In genomic region chr6:36078159-36078558, GRCh38 we compare ENCODE assay signal across 16 cellular contexts. TPM values are rescaled to one million over a fixed set of nuclear protein-coding genes. Genes with fewer than 3 reads are reported as not detected.
DNase-seq lines count a peak whose midpoint lies in the region; ATAC-seq, FAIRE-seq and TF ChIP-seq lines count a peak whose summit lies in the region.
"Had no signal": no experiment of that assay in that cellular context is flagged by ENCODE, and none has a peak within 500 bp of the region (broad histone marks: within the 10 kb centered on the region; RNA-seq: fewer than 3 reads in every experiment).

No MANE protein-coding gene starts in this region.

- H3K36me3 ChIP-seq in HepG2 (replicated peaks in 1 of 2; ENCODE audit: control insufficient read depth in 1 of 2, insufficient read depth in 2 of 2, low read length in 2 of 2) (peaks cover 21 to 75% of the 10 kb centered on the region in 2 experiments), right lobe of liver (peaks cover 0 to 48% (median 18%) of the 10 kb centered on the region in 4 donors), endothelial cell of umbilical vein (ENCODE audit: control insufficient read depth in 2 of 2, extremely low read depth in 1 of 2, insufficient read depth in 2 of 2, low read length in 2 of 2) (peaks cover 12 to 20% of the 10 kb centered on the region in 2 experiments), neutrophil (peaks cover 89% of the 10 kb centered on the region)

- FAIRE-seq in HepG2 (lab: Jason Lieb, UNC) = no peak
- FAIRE-seq in endothelial cell of umbilical vein (lab: Jason Lieb, UNC) = no peak

- no peak for TF ChIP-seq RAD21 in HepG2 (CRISPR knock-in tag; IDR thresholded peaks at IDR 0.05)

- POLR2A ChIA-PET in HepG2 (lab: Yijun Ruan, JAX) (no interaction called here), endothelial cell of umbilical vein (lab: Charles Lee) (interaction anchor here (0.6 kb wide), 1 partner anchor 400 kb away, joined by 3 read pairs; no protein-coding TSS in a partner anchor)

- H3K27me3 ChIP-seq in HepG2 (ENCODE audit: control insufficient read depth in 1 of 2, insufficient read depth in 2 of 2, low read length in 2 of 2) = no peaks in the 10 kb centered on the region
- H3K27me3 ChIP-seq in right lobe of liver = no peaks in the 10 kb centered on the region
- H3K27me3 ChIP-seq in endothelial cell of umbilical vein (ENCODE audit: control insufficient read depth in 2 of 2, insufficient read depth in 2 of 2, low read length in 2 of 2) = no peaks in the 10 kb centered on the region
- no peaks in the 10 kb centered on the region for H3K27me3 ChIP-seq in neutrophil
- H3K27me3 ChIP-seq: BLaER1 treated with 17β-estradiol and CSF1 and Interleukin-3, amounts not matched to agents 10 nM and 100 nM had no signal

- H3K9me1 ChIP-seq in endothelial cell of umbilical vein (replicated peaks; ENCODE audit: control insufficient read depth, extremely low read depth, insufficient read depth, low read length) = no peaks in the 10 kb centered on the region

- H3K4me1 ChIP-seq in HepG2 (ENCODE audit: insufficient read depth, low read length) (peaks cover 14% of the 10 kb centered on the region), right lobe of liver (peaks cover 0 to 12% (median 3%) of the 10 kb centered on the region in 4 donors), endothelial cell of umbilical vein (ENCODE audit: control insufficient read depth, extremely low read depth, insufficient read depth, low read length) (no peaks in the 10 kb centered on the region), neutrophil (ENCODE audit: control insufficient read depth in 1 of 2, insufficient read depth in 1 of 2, low read depth in 1 of 2, low read length in 1 of 2) (peaks cover 0 to under 1% of the 10 kb centered on the region in 2 experiments)

- dilution Hi-C loops in endothelial cell of umbilical vein (cut with MboI; ENCODE audit: extremely low pct_ligation_motif_present, low sequenced_read_pairs) = no loop called here

- H3K79me2 ChIP-seq in HepG2 (ENCODE audit: insufficient read depth, low read length) (peaks cover 6% of the 10 kb centered on the region), endothelial cell of umbilical vein (ENCODE audit: control insufficient read depth, insufficient read depth, low read length) (peaks cover 21% of the 10 kb centered on the region)

- ATAC-seq in HepG2 (no peak), right lobe of liver (no peak), GM19035 (IDR thresholded peaks at IDR 0.05; ENCODE audit: unreplicated experiment) (no peak), HG03460 (IDR thresholded peaks at IDR 0.05; ENCODE audit: unreplicated experiment) (no peak)
- ATAC-seq: HCT116 had no signal

- no peaks in the 10 kb centered on the region for H3K9me3 ChIP-seq in HepG2 (ENCODE audit: low read length)
- H3K9me3 ChIP-seq in right lobe of liver = no peaks in the 10 kb centered on the region
- H3K9me3 ChIP-seq in endothelial cell of umbilical vein (replicated peaks; ENCODE audit: control insufficient read depth, insufficient read depth, low read length) = no peaks in the 10 kb centered on the region
- no peaks in the 10 kb centered on the region for H3K9me3 ChIP-seq in neutrophil

- no peak overlapping the region for H3K4me3 ChIP-seq in HepG2 (replicated peaks in 1 of 3; ENCODE audit: insufficient read depth in 1 of 3, low read depth in 2 of 3, low read length in 3 of 3)
- no peak overlapping the region for H3K4me3 ChIP-seq in right lobe of liver
- H3K4me3 ChIP-seq in endothelial cell of umbilical vein (replicated peaks in 1 of 3; ENCODE audit: insufficient read depth in 1 of 3, low read depth in 1 of 3, low read length in 3 of 3) = no peak overlapping the region
- H3K4me3 ChIP-seq in neutrophil (ENCODE audit: low read depth in 1 of 2, low read length in 1 of 2) = no peak overlapping the region
- H3K4me3 ChIP-seq: BLaER1 treated with 17β-estradiol and CSF1 and Interleukin-3, amounts not matched to agents 10 nM and 100 nM had no signal

- no peak overlapping the region for H3K9ac ChIP-seq in HepG2 (ENCODE audit: insufficient read depth, low read depth, low read length)
- H3K9ac ChIP-seq in endothelial cell of umbilical vein (replicated peaks; ENCODE audit: extremely low read depth, insufficient read depth, low read length) = no peak overlapping the region
- H3K9ac ChIP-seq: BLaER1 treated with 17β-estradiol and CSF1 and Interleukin-3, amounts not matched to agents 10 nM and 100 nM had no signal

- H4K20me1 ChIP-seq in HepG2 (ENCODE audit: insufficient read depth, low read length) = no peaks in the 10 kb centered on the region
- H4K20me1 ChIP-seq in endothelial cell of umbilical vein (replicated peaks; ENCODE audit: control insufficient read depth, extremely low read depth, insufficient read depth, low read length) = peaks cover 6% of the 10 kb centered on the region

- in situ Hi-C loops in HepG2 (cut with HindIII; ENCODE audit: extremely low pct_ligation_motif_present, low pct_unique_long_range_greater_than_20kb) = no loop called here

- no TSS peak for BruUV-seq in HepG2 (replicated peaks; lab: Mats Ljungman, UMichigan)
- BruUV-seq in endothelial cell of umbilical vein (replicated peaks; lab: Mats Ljungman, UMichigan) = TSS peak; percentile 1

- no peak overlapping the region for H2AFZ ChIP-seq in HepG2 (ENCODE audit: low read length)
- H2AFZ ChIP-seq in endothelial cell of umbilical vein (ENCODE audit: low read depth, low read length) = no peak overlapping the region

- 98% methylated on average over 4 of the region's 4 CpGs for WGBS in HepG2 (ENCODE audit: low lambda C conversion rate)
- 94% methylated on average over 4 of the region's 4 CpGs for WGBS in right lobe of liver (ENCODE audit: insufficient coverage, low coverage, low lambda C conversion rate, missing lambda C conversion rate)

- H3K27ac ChIP-seq in HepG2 (ENCODE audit: extremely low read length, insufficient read depth, low read length) (no peak overlapping the region), right lobe of liver (no peak overlapping the region), endothelial cell of umbilical vein (ENCODE audit: insufficient read depth, low read depth, low read length) (no peak overlapping the region), neutrophil (peak overlapping the region; percentile 69)
- H3K27ac ChIP-seq: BLaER1 treated with 17β-estradiol and CSF1 and Interleukin-3, amounts not matched to agents 10 nM and 100 nM; HL-60 had no signal

- CTCF ChIA-PET in HepG2 (lab: Yijun Ruan, JAX; ENCODE audit: low intra/inter-chr PET ratio, low total read pairs) = no interaction called here
- CTCF ChIA-PET in endothelial cell of umbilical vein (lab: Charles Lee) = interaction anchor here (1.0 to 2.5 kb wide), 3 partner anchors 9 to 51 kb away, joined by 3 to 9 read pairs (median 4); partner anchors contain the start of gene MAPK14

- no peak for DNase-seq in HepG2 (ENCODE audit: low spot score)
- DNase-seq in right lobe of liver = no peak
- DNase-seq in endothelial cell of umbilical vein (ENCODE audit: low read depth, low spot score) = no peak
- no peak for DNase-seq in OCI-M2 (lab: John Stamatoyannopoulos, UW; ENCODE audit: unreplicated experiment)
- DNase-seq: ACHN; CD4-positive, CD25-positive, alpha-beta regulatory T cell; DMS53; GF-D8 had no signal

- TF ChIP-seq EP300 in HepG2 (IDR thresholded peaks at IDR 0.05; ENCODE audit: low read depth in 2 of 2, low read length in 2 of 2) (no peak), HepG2 (CRISPR knock-in tag; IDR thresholded peaks at IDR 0.05; ENCODE audit: borderline replicate concordance) (no peak)

- TF ChIP-seq POLR2A in HepG2 (IDR thresholded peaks at IDR 0.05; ENCODE audit: insufficient read depth in 1 of 2, low read depth in 2 of 2, low read length in 2 of 2) (no peak), right lobe of liver (IDR thresholded peaks at IDR 0.05) (no peak), endothelial cell of umbilical vein (IDR thresholded peaks at IDR 0.05; ENCODE audit: low read depth, low read length) (no peak)

- H3K4me2 ChIP-seq in HepG2 (ENCODE audit: low read depth, low read length) (no peak overlapping the region), endothelial cell of umbilical vein (ENCODE audit: insufficient read depth, low read length) (no peak overlapping the region)
- H3K4me2 ChIP-seq: BLaER1 treated with 17β-estradiol and CSF1 and Interleukin-3, amounts not matched to agents 10 nM and 100 nM had no signal

- TF ChIP-seq CTCF in HepG2 (CRISPR knock-in tag; IDR thresholded peaks at IDR 0.05) (no peak), right lobe of liver (IDR thresholded peaks at IDR 0.05) (no peak), endothelial cell of umbilical vein (IDR thresholded peaks at IDR 0.05; ENCODE audit: extremely low read depth in 1 of 2, insufficient read depth in 1 of 2, low read depth in 1 of 2, low read length in 2 of 2) (no peak), neutrophil (IDR thresholded peaks at IDR 0.05) (no peak)

- intact Hi-C loops in HepG2 (cut with micrococcal nuclease; ENCODE audit: unreplicated experiment) (no loop called here), right lobe of liver (cut with DNase I) (no loop called here), endothelial cell of umbilical vein (cut with micrococcal nuclease) (no loop called here)

RNA-seq across cellular contexts. Expression of gene MAPK14, which starts 50.6 kb away (rescaled TPM):
- total RNA-seq in HepG2 (2016; rRNA removed; fragmentation: Illumina TruSeq; extraction: Trizol) (67.3 and 74.9 TPM in 2 replicates), right lobe of liver (10 to 100 TPM; 37.9 to 53.3 (median 45.3) TPM), endothelial cell of umbilical vein (50.6 and 54.1 TPM in 2 replicates)
- total RNA-seq in HepG2 (2016; cell fraction: cytosol; rRNA removed; fragmentation: Illumina TruSeq; extraction: Trizol; ENCODE audit: low read depth) = 7.2 and 7.5 TPM in 2 replicates
- 67.5 and 68.5 TPM in 2 replicates for total RNA-seq in HepG2 (2016; cell fraction: insoluble cytoplasmic fraction; rRNA removed; fragmentation: Illumina TruSeq; extraction: Trizol)
- 20.7 and 21.7 TPM in 2 replicates for total RNA-seq in HepG2 (2016; cell fraction: membrane; rRNA removed; fragmentation: Illumina TruSeq; extraction: Trizol)
- total RNA-seq in HepG2 (2016; cell fraction: nucleus; rRNA removed; fragmentation: Illumina TruSeq; extraction: Trizol) = 113 and 120 TPM in 2 replicates
- polyA plus RNA-seq in HepG2 (2011; rRNA removed) (52.0 and 66.3 TPM in 2 replicates), endothelial cell of umbilical vein (26.6 and 33.3 TPM in 2 replicates)
- 29.4 and 43.0 TPM in 2 replicates for polyA plus RNA-seq in HepG2 (2011; cell fraction: cytosol; rRNA removed)
- polyA plus RNA-seq in HepG2 (2011; cell fraction: nucleus; rRNA removed) = 53.6 and 57.1 TPM in 2 replicates
- polyA plus RNA-seq in HepG2 (2012) = 53.3 and 55.6 TPM in 2 replicates
- polyA plus RNA-seq in HepG2 (2016; cell fraction: cytosol; fragmentation: Illumina TruSeq; extraction: Trizol; ENCODE audit: low read depth) = 2.4 and 3.2 TPM in 2 replicates
- 53.0 and 55.3 TPM in 2 replicates for polyA plus RNA-seq in HepG2 (2016; cell fraction: insoluble cytoplasmic fraction; fragmentation: Illumina TruSeq; extraction: Trizol; ENCODE audit: low read depth)
- polyA plus RNA-seq in HepG2 (2016; cell fraction: membrane; fragmentation: Illumina TruSeq; extraction: Trizol; ENCODE audit: low read depth) = 8.8 and 9.7 TPM in 2 replicates
- polyA plus RNA-seq in HepG2 (2016; cell fraction: nucleus; fragmentation: Illumina TruSeq; extraction: Trizol; ENCODE audit: insufficient read depth, low read depth) = 90.3 and 105 TPM in 2 replicates
- polyA minus RNA-seq in HepG2 (2011; rRNA and poly(A)+ RNA removed; ENCODE audit: low replicate concordance) = 75.6 and 86.1 TPM in 2 replicates
- polyA minus RNA-seq in HepG2 (2011; cell fraction: cytosol; rRNA and poly(A)+ RNA removed) = 50.6 and 54.7 TPM in 2 replicates
- polyA minus RNA-seq in HepG2 (2011; cell fraction: nucleus; rRNA and poly(A)+ RNA removed) = 204 and 254 TPM in 2 replicates
- polyA plus RNA-seq in endothelial cell of umbilical vein (2011; cell fraction: cytosol; rRNA removed) = 27.6 and 28.3 TPM in 2 replicates
- 89.0 and 116 TPM in 2 replicates for polyA plus RNA-seq in endothelial cell of umbilical vein (2011; cell fraction: nucleus; rRNA removed)
- 38.0 and 46.2 TPM in 2 replicates for polyA plus RNA-seq in endothelial cell of umbilical vein (2012)
- polyA minus RNA-seq in endothelial cell of umbilical vein = 81.3 and 87.7 TPM in 2 replicates
- polyA minus RNA-seq in endothelial cell of umbilical vein (2011; cell fraction: cytosol; rRNA and poly(A)+ RNA removed) = 45.7 TPM
- 122 and 189 TPM in 2 replicates for polyA minus RNA-seq in endothelial cell of umbilical vein (2011; cell fraction: nucleus; rRNA and poly(A)+ RNA removed)

RNA-seq across cellular contexts. Expression of gene MAPK13, which starts 52.2 kb away (rescaled TPM):
- total RNA-seq in HepG2 (2016; rRNA removed; fragmentation: Illumina TruSeq; extraction: Trizol) (12.7 and 17.8 TPM in 2 replicates), right lobe of liver (1 to 10 TPM; 2.2 to 5.0 (median 3.0) TPM), endothelial cell of umbilical vein (8.2 and 11.6 TPM in 2 replicates)
- 6.7 and 7.7 TPM in 2 replicates for total RNA-seq in HepG2 (2016; cell fraction: cytosol; rRNA removed; fragmentation: Illumina TruSeq; extraction: Trizol; ENCODE audit: low read depth)
- 13.2 and 13.6 TPM in 2 replicates for total RNA-seq in HepG2 (2016; cell fraction: insoluble cytoplasmic fraction; rRNA removed; fragmentation: Illumina TruSeq; extraction: Trizol)
- 16.3 and 17.8 TPM in 2 replicates for total RNA-seq in HepG2 (2016; cell fraction: membrane; rRNA removed; fragmentation: Illumina TruSeq; extraction: Trizol)
- total RNA-seq in HepG2 (2016; cell fraction: nucleus; rRNA removed; fragmentation: Illumina TruSeq; extraction: Trizol) = 12.2 and 12.8 TPM in 2 replicates
- polyA plus RNA-seq in HepG2 (2011; rRNA removed) (43.4 and 48.6 TPM in 2 replicates), endothelial cell of umbilical vein (7.0 and 9.0 TPM in 2 replicates)
- polyA plus RNA-seq in HepG2 (2011; cell fraction: cytosol; rRNA removed) = 29.8 and 31.4 TPM in 2 replicates
- 203 and 226 TPM in 2 replicates for polyA plus RNA-seq in HepG2 (2011; cell fraction: nucleus; rRNA removed)
- polyA plus RNA-seq in HepG2 (2012) = 27.9 and 35.1 TPM in 2 replicates
- 19.7 and 23.2 TPM in 2 replicates for polyA plus RNA-seq in HepG2 (2016; cell fraction: cytosol; fragmentation: Illumina TruSeq; extraction: Trizol; ENCODE audit: low read depth)
- polyA plus RNA-seq in HepG2 (2016; cell fraction: insoluble cytoplasmic fraction; fragmentation: Illumina TruSeq; extraction: Trizol; ENCODE audit: low read depth) = 26.4 and 34.1 TPM in 2 replicates
- polyA plus RNA-seq in HepG2 (2016; cell fraction: membrane; fragmentation: Illumina TruSeq; extraction: Trizol; ENCODE audit: low read depth) = 27.6 and 29.3 TPM in 2 replicates
- polyA plus RNA-seq in HepG2 (2016; cell fraction: nucleus; fragmentation: Illumina TruSeq; extraction: Trizol; ENCODE audit: insufficient read depth, low read depth) = 36.0 and 42.2 TPM in 2 replicates
- 3.1 and 49.1 TPM in 2 replicates for polyA minus RNA-seq in HepG2 (2011; rRNA and poly(A)+ RNA removed; ENCODE audit: low replicate concordance)
- polyA minus RNA-seq in HepG2 (2011; cell fraction: cytosol; rRNA and poly(A)+ RNA removed) = 16.3 and 18.6 TPM in 2 replicates
- polyA minus RNA-seq in HepG2 (2011; cell fraction: nucleus; rRNA and poly(A)+ RNA removed) = 30.6 and 42.0 TPM in 2 replicates
- polyA plus RNA-seq in endothelial cell of umbilical vein (2011; cell fraction: cytosol; rRNA removed) = 7.4 and 7.9 TPM in 2 replicates
- polyA plus RNA-seq in endothelial cell of umbilical vein (2011; cell fraction: nucleus; rRNA removed) = 24.1 and 28.8 TPM in 2 replicates
- polyA plus RNA-seq in endothelial cell of umbilical vein (2012) = 5.4 and 5.9 TPM in 2 replicates
- polyA minus RNA-seq in endothelial cell of umbilical vein = 8.1 and 10.7 TPM in 2 replicates
- 0.20 TPM for polyA minus RNA-seq in endothelial cell of umbilical vein (2011; cell fraction: cytosol; rRNA and poly(A)+ RNA removed)
- 3.5 and 5.5 TPM in 2 replicates for polyA minus RNA-seq in endothelial cell of umbilical vein (2011; cell fraction: nucleus; rRNA and poly(A)+ RNA removed)
- total RNA-seq: H4 had no signal

RNA-seq across cellular contexts. Expression of gene SLC26A8, which starts 53.7 kb away (rescaled TPM):
- total RNA-seq in HepG2 (2016; rRNA removed; fragmentation: Illumina TruSeq; extraction: Trizol) = not detected in 2 replicates
- total RNA-seq in HepG2 (2016; cell fraction: cytosol; rRNA removed; fragmentation: Illumina TruSeq; extraction: Trizol; ENCODE audit: low read depth) = not detected in 2 replicates
- 0.11 TPM in 1 of 2 replicates, not detected in the other for total RNA-seq in HepG2 (2016; cell fraction: insoluble cytoplasmic fraction; rRNA removed; fragmentation: Illumina TruSeq; extraction: Trizol)
- not detected in 2 replicates for total RNA-seq in HepG2 (2016; cell fraction: membrane; rRNA removed; fragmentation: Illumina TruSeq; extraction: Trizol)
- total RNA-seq in HepG2 (2016; cell fraction: nucleus; rRNA removed; fragmentation: Illumina TruSeq; extraction: Trizol) = 0.09 and 0.12 TPM in 2 replicates
- 0.42 and 0.46 TPM in 2 replicates for polyA plus RNA-seq in HepG2 (2011; rRNA removed)
- 0.16 and 0.17 TPM in 2 replicates for polyA plus RNA-seq in HepG2 (2011; cell fraction: cytosol; rRNA removed)
- polyA plus RNA-seq in HepG2 (2011; cell fraction: nucleus; rRNA removed) = 0.64 and 1.1 TPM in 2 replicates
- polyA plus RNA-seq in HepG2 (2012) = 0.05 and 0.16 TPM in 2 replicates
- polyA plus RNA-seq in HepG2 (2016; cell fraction: cytosol; fragmentation: Illumina TruSeq; extraction: Trizol; ENCODE audit: low read depth) = not detected in 2 replicates
- 0.11 TPM in 1 of 2 replicates, not detected in the other for polyA plus RNA-seq in HepG2 (2016; cell fraction: insoluble cytoplasmic fraction; fragmentation: Illumina TruSeq; extraction: Trizol; ENCODE audit: low read depth)
- not detected in 2 replicates for polyA plus RNA-seq in HepG2 (2016; cell fraction: membrane; fragmentation: Illumina TruSeq; extraction: Trizol; ENCODE audit: low read depth)
- polyA plus RNA-seq in HepG2 (2016; cell fraction: nucleus; fragmentation: Illumina TruSeq; extraction: Trizol; ENCODE audit: insufficient read depth, low read depth) = 0.15 and 0.28 TPM in 2 replicates
- polyA minus RNA-seq in HepG2 (2011; rRNA and poly(A)+ RNA removed; ENCODE audit: low replicate concordance) = 0.42 TPM in 1 of 2 replicates, not detected in the other
- polyA minus RNA-seq in HepG2 (2011; cell fraction: cytosol; rRNA and poly(A)+ RNA removed) = 0.26 TPM in 1 of 2 replicates, not detected in the other
- 0.39 and 0.50 TPM in 2 replicates for polyA minus RNA-seq in HepG2 (2011; cell fraction: nucleus; rRNA and poly(A)+ RNA removed)
- under 1 TPM; 0.06 to 0.33 (median 0.09) TPM for total RNA-seq in right lobe of liver
- not detected in 2 replicates for total RNA-seq in endothelial cell of umbilical vein
- 0.01 and 0.08 TPM in 2 replicates for polyA plus RNA-seq in endothelial cell of umbilical vein
- 0.03 TPM in 1 of 2 replicates, not detected in the other for polyA plus RNA-seq in endothelial cell of umbilical vein (2011; cell fraction: cytosol; rRNA removed)
- 0.06 and 0.07 TPM in 2 replicates for polyA plus RNA-seq in endothelial cell of umbilical vein (2011; cell fraction: nucleus; rRNA removed)
- 0.04 TPM in 1 of 2 replicates, not detected in the other for polyA plus RNA-seq in endothelial cell of umbilical vein (2012)
- not detected in 2 replicates for polyA minus RNA-seq in endothelial cell of umbilical vein
- polyA minus RNA-seq in endothelial cell of umbilical vein (2011; cell fraction: cytosol; rRNA and poly(A)+ RNA removed) = not detected
- 0.19 TPM in 1 of 2 replicates, not detected in the other for polyA minus RNA-seq in endothelial cell of umbilical vein (2011; cell fraction: nucleus; rRNA and poly(A)+ RNA removed)
- total RNA-seq: A172; CD4-positive, CD25-positive, alpha-beta regulatory T cell; H4 had no signal
- polyA plus RNA-seq: CD4-positive, CD25-positive, alpha-beta regulatory T cell had no signal
